Comparison of ENCODE assay signal across 8 cellular contexts in genomic region chr2:237965844-237966243, GRCh38. TPM values are rescaled to one million over a fixed set of nuclear protein-coding genes. Genes with fewer than 3 reads are reported as not detected.
DNase-seq lines count a peak whose midpoint lies in the region; ATAC-seq and TF ChIP-seq lines count a peak whose summit lies in the region.
"Not testable (repeated sequence)": the region's sequence is repeated elsewhere in the genome, so short reads cannot be mapped to it uniquely, and the experiment has no call there.

No MANE protein-coding gene starts in this region.

- H3K9me2 ChIP-seq in PC-3 (replicated peaks; ENCODE audit: low read length) = not testable (repeated sequence)

- H3K4me3 ChIP-seq in DND-41 (ENCODE audit: low read depth in 1 of 2, low read length in 2 of 2) (peak overlapping the region in 1 of 2 experiments; percentile 82; a peak in 2 of 4 replicates), PC-3 (ENCODE audit: low read length) (peak overlapping the region; percentile 68; the same call in 1 of the 2 replicates), choroid plexus epithelial cell (ENCODE audit: low read depth, low read length) (peak overlapping the region; percentile 87), left ventricle myocardium inferior (peak overlapping the region; percentile 76), muscle layer of duodenum (ENCODE audit: low read depth in 1 of 2, low read length in 2 of 2) (peak overlapping the region; percentile 73 to 95), skeletal muscle cell (ENCODE audit: low read depth, low read length) (peak overlapping the region; percentile 70), upper lobe of right lung (peak overlapping the region; percentile 66)

- CTCF ChIA-PET in PC-3 (lab: Charles Lee) = not testable (repeated sequence)

- peaks cover 39% of the 10 kb centered on the region for H3K4me1 Mint-ChIP-seq in activated T-helper 1 cell treated with anti-CD3 and anti-CD28 coated beads, Interleukin-12 subunit alpha, Interleukin-12 subunit beta, Interleukin-2, Interleukin-4 antibody, amounts not matched to agents 30 ng/mL and 10 ng/mL and 1 ng/mL, durations not matched to agents 14 hours and 24 hours and 36 hours (ENCODE audit: low read depth)

- not testable (repeated sequence) for DNase-seq in DND-41; PC-3; activated T-helper 1 cell treated with anti-CD3 and anti-CD28 coated beads, Interleukin-12 subunit alpha, Interleukin-12 subunit beta, Interleukin-2, Interleukin-4 antibody, amounts not matched to agents 30 ng/mL and 10 ng/mL and 1 ng/mL, durations not matched to agents 14 hours and 24 hours and 36 hours (ENCODE audit: low spot score); choroid plexus epithelial cell (ENCODE audit: low read depth); left ventricle myocardium inferior; skeletal muscle cell (ENCODE audit: low read depth); upper lobe of right lung

- H3K36me3 Mint-ChIP-seq in activated T-helper 1 cell treated with anti-CD3 and anti-CD28 coated beads, Interleukin-12 subunit alpha, Interleukin-12 subunit beta, Interleukin-2, Interleukin-4 antibody, amounts not matched to agents 30 ng/mL and 10 ng/mL and 1 ng/mL, durations not matched to agents 14 hours and 24 hours and 36 hours (ENCODE audit: low read depth) = peaks cover 20% of the 10 kb centered on the region

- not testable (repeated sequence) for H3K27me3 Mint-ChIP-seq in activated T-helper 1 cell treated with anti-CD3 and anti-CD28 coated beads, Interleukin-12 subunit alpha, Interleukin-12 subunit beta, Interleukin-2, Interleukin-4 antibody, amounts not matched to agents 30 ng/mL and 10 ng/mL and 1 ng/mL, durations not matched to agents 14 hours and 24 hours and 36 hours (ENCODE audit: insufficient read depth)

- not testable (repeated sequence) for ATAC-seq in DND-41 (ENCODE audit: insufficient read depth, low read depth); PC-3; upper lobe of right lung

- intact Hi-C loops in PC-3 (cut with micrococcal nuclease) = loop anchor here (2.0 kb wide), 1 partner anchor 105 kb away; no protein-coding TSS in a partner anchor
- intact Hi-C loops in activated T-helper 1 cell treated with anti-CD3 and anti-CD28 coated beads, Interleukin-12 subunit alpha, Interleukin-12 subunit beta, Interleukin-2, Interleukin-4 antibody, amounts not matched to agents 30 ng/mL and 10 ng/mL and 1 ng/mL, durations not matched to agents 14 hours and 24 hours and 36 hours (cut with micrococcal nuclease) = loop anchor here (1.0 to 5.0 kb wide), 5 partner anchors 43 to 461 kb away; partner anchors contain the start of genes ASB1 and SCLY
- intact Hi-C loops in left ventricle myocardium inferior (cut with micrococcal nuclease); upper lobe of right lung (cut with DNase I): not testable (repeated sequence)

- H3K9me3 ChIP-seq in DND-41 (ENCODE audit: insufficient read depth, low read length, severe bottlenecking) (peaks cover 12% of the 10 kb centered on the region), PC-3 (ENCODE audit: low read length) (peaks cover 12% of the 10 kb centered on the region), left ventricle myocardium inferior (replicated peaks) (peaks cover 16% of the 10 kb centered on the region)
- H3K9me3 ChIP-seq in muscle layer of duodenum (ENCODE audit: control insufficient read depth in 1 of 2, low read length in 2 of 2); upper lobe of right lung: not testable (repeated sequence)

- not testable (repeated sequence) for H3F3A ChIP-seq in PC-3 (ENCODE audit: low read length, unreplicated experiment)

- peak overlapping the region; percentile 46 for H3K27ac Mint-ChIP-seq in activated T-helper 1 cell treated with anti-CD3 and anti-CD28 coated beads, Interleukin-12 subunit alpha, Interleukin-12 subunit beta, Interleukin-2, Interleukin-4 antibody, amounts not matched to agents 30 ng/mL and 10 ng/mL and 1 ng/mL, durations not matched to agents 14 hours and 24 hours and 36 hours

- H3K79me2 ChIP-seq in DND-41 (ENCODE audit: insufficient read depth, low read length) = peaks cover 31% of the 10 kb centered on the region
- H3K79me2 ChIP-seq in PC-3 (ENCODE audit: low read length) = peaks cover 36% of the 10 kb centered on the region

- H3K36me3 ChIP-seq in DND-41 (ENCODE audit: insufficient read depth, low read length); left ventricle myocardium inferior; muscle layer of duodenum (ENCODE audit: control insufficient read depth in 1 of 2, insufficient read depth in 2 of 2, low read length in 2 of 2); upper lobe of right lung: not testable (repeated sequence)
- H3K36me3 ChIP-seq in PC-3 (ENCODE audit: low read depth, low read length) = peaks cover 14% of the 10 kb centered on the region

- H3K4me1 ChIP-seq in DND-41 (ENCODE audit: insufficient read depth, low read length) (peaks cover 33% of the 10 kb centered on the region), PC-3 (ENCODE audit: insufficient read depth, low read length) (peaks cover 40% of the 10 kb centered on the region), left ventricle myocardium inferior (peaks cover 37% of the 10 kb centered on the region), muscle layer of duodenum (ENCODE audit: control insufficient read depth in 1 of 2, insufficient read depth in 2 of 2, low read length in 2 of 2) (peaks cover 18 to 28% of the 10 kb centered on the region in 2 donors), upper lobe of right lung (peaks cover 30% of the 10 kb centered on the region)

- peaks cover 13% of the 10 kb centered on the region for H3K9me3 Mint-ChIP-seq in activated T-helper 1 cell treated with anti-CD3 and anti-CD28 coated beads, Interleukin-12 subunit alpha, Interleukin-12 subunit beta, Interleukin-2, Interleukin-4 antibody, amounts not matched to agents 30 ng/mL and 10 ng/mL and 1 ng/mL, durations not matched to agents 14 hours and 24 hours and 36 hours

- H4K20me1 ChIP-seq in DND-41 (ENCODE audit: insufficient read depth, low read length) = peaks cover 22% of the 10 kb centered on the region
- peaks cover 29% of the 10 kb centered on the region for H4K20me1 ChIP-seq in PC-3 (ENCODE audit: low read length)

- H2AFZ ChIP-seq in DND-41 (ENCODE audit: low read depth, low read length) (peak overlapping the region; percentile 82), PC-3 (ENCODE audit: low read length) (peak overlapping the region; percentile 74; the same call in 1 of the 2 replicates)

- POLR2A ChIA-PET in PC-3 (lab: Charles Lee; ENCODE audit: unreplicated experiment) = not testable (repeated sequence)

- H3K27ac ChIP-seq in DND-41 (ENCODE audit: low read length) = not testable (repeated sequence)
- peak overlapping the region; percentile 95 for H3K27ac ChIP-seq in PC-3 (ENCODE audit: low read length)
- H3K27ac ChIP-seq in left ventricle myocardium inferior (replicated peaks) = peak overlapping the region; percentile 74
- H3K27ac ChIP-seq in muscle layer of duodenum (ENCODE audit: low read length) = peak overlapping the region; percentile 53
- peak overlapping the region; percentile 56 for H3K27ac ChIP-seq in upper lobe of right lung

- H3K4me3 Mint-ChIP-seq in activated T-helper 1 cell treated with anti-CD3 and anti-CD28 coated beads, Interleukin-12 subunit alpha, Interleukin-12 subunit beta, Interleukin-2, Interleukin-4 antibody, amounts not matched to agents 30 ng/mL and 10 ng/mL and 1 ng/mL, durations not matched to agents 14 hours and 24 hours and 36 hours = peak overlapping the region; percentile 81

- BruUV-seq in PC-3 (replicated peaks; lab: Mats Ljungman, UMichigan) = not testable (repeated sequence)

- H3K4me2 ChIP-seq in DND-41 (ENCODE audit: insufficient read depth, low read length) (peak overlapping the region; percentile 85), PC-3 (ENCODE audit: low read length) (peak overlapping the region; percentile 94)

- H3K27me3 ChIP-seq in DND-41 (ENCODE audit: insufficient read depth, low read length, poor library complexity); PC-3 (ENCODE audit: low read length); left ventricle myocardium inferior (ENCODE audit: low read depth); muscle layer of duodenum (ENCODE audit: low read depth, low read length); upper lobe of right lung: not testable (repeated sequence)

- H3K9ac ChIP-seq in DND-41 (ENCODE audit: low read depth, low read length) = not testable (repeated sequence)
- H3K9ac ChIP-seq in PC-3 (ENCODE audit: low read length) = peak overlapping the region; percentile 81

- TF ChIP-seq CTCF in DND-41 (IDR thresholded peaks at IDR 0.05; ENCODE audit: borderline replicate concordance, extremely low read depth, low read length, poor library complexity, severe bottlenecking); PC-3 (conservative IDR thresholded peaks at IDR 0.05; ENCODE audit: low read depth, low read length); choroid plexus epithelial cell (conservative IDR thresholded peaks at IDR 0.05; ENCODE audit: low read depth, low read length); left ventricle myocardium inferior (IDR thresholded peaks at IDR 0.05; ENCODE audit: borderline replicate concordance); upper lobe of right lung (IDR thresholded peaks at IDR 0.05): not testable (repeated sequence)

RNA-seq across cellular contexts. Expression of gene UBE2F, which starts 1.0 kb away (rescaled TPM):
- total RNA-seq in PC-3 (2014; rRNA removed) (37.5 and 57.8 TPM in 2 replicates), left ventricle myocardium inferior (63.5 TPM), upper lobe of right lung (51.4 TPM)
- 121 TPM in 2 replicates for total RNA-seq in activated T-helper 1 cell treated with anti-CD3 and anti-CD28 coated beads, Interleukin-12 subunit alpha, Interleukin-12 subunit beta, Interleukin-2, Interleukin-4 antibody, amounts not matched to agents 30 ng/mL and 10 ng/mL and 1 ng/mL, durations not matched to agents 14 hours and 24 hours and 36 hours
